Comparison of ENCODE assay signal across 3 cellular contexts in genomic region chr20:26059324-26059723, GRCh38.
DNase-seq lines count a peak whose midpoint lies in the region; ATAC-seq, FAIRE-seq and TF ChIP-seq lines count a peak whose summit lies in the region.
"Not testable (repeated sequence)": the region's sequence is repeated elsewhere in the genome, so short reads cannot be mapped to it uniquely, and the experiment has no call there.

No MANE protein-coding gene starts in this region.

- not testable (repeated sequence) for H3K9me3 ChIP-seq in HCT116 (ENCODE audit: control insufficient read depth in 1 of 2, insufficient read depth in 1 of 2, low read depth in 1 of 2, low read length in 2 of 2); K562 (replicated peaks; ENCODE audit: control insufficient read depth, insufficient read depth, low read depth, low read length)

- not testable (repeated sequence) for H3K4me1 ChIP-seq in HCT116 (ENCODE audit: control insufficient read depth in 1 of 2, insufficient read depth in 2 of 2, low read length in 2 of 2); K562 (replicated peaks in 1 of 2; ENCODE audit: control insufficient read depth in 2 of 2, insufficient read depth in 2 of 2, low read length in 2 of 2)

- not testable (repeated sequence) for H3K4me2 ChIP-seq in HCT116 (ENCODE audit: low read length); K562 (ENCODE audit: insufficient read depth, low read length)

- CTCF ChIA-PET in HCT116 (lab: Charles Lee); K562 (lab: Yijun Ruan, JAX; ENCODE audit: low intra/inter-chr PET ratio): not testable (repeated sequence)

- H3K9ac ChIP-seq in HCT116 (ENCODE audit: low read length); K562 (ENCODE audit: insufficient read depth in 1 of 2, low read depth in 2 of 2, low read length in 2 of 2): not testable (repeated sequence)

- RAD21 ChIA-PET in HCT116 (lab: Charles Lee; ENCODE audit: low non-redundant PET in 1 of 2, low total read pairs in 2 of 2, uncharacterized antibody in 2 of 2, unreplicated experiment in 2 of 2), result not testable (repeated sequence)

- BruUV-seq in HCT116 (replicated peaks; lab: Mats Ljungman, UMichigan); K562 (replicated peaks; lab: Mats Ljungman, UMichigan): not testable (repeated sequence)

- TF ChIP-seq EP300 in K562 (IDR thresholded peaks at IDR 0.05; ENCODE audit: low read length), result not testable (repeated sequence)

- not testable (repeated sequence) for H3K9me1 ChIP-seq in K562 (ENCODE audit: control insufficient read depth, insufficient read depth, low read length)

- not testable (repeated sequence) for H3K79me2 ChIP-seq in HCT116 (ENCODE audit: insufficient read depth, low read length); K562 (ENCODE audit: control insufficient read depth, insufficient read depth, low read length)

- peak; percentile 71 for FAIRE-seq in K562 (lab: Jason Lieb, UNC)

- TF ChIP-seq RAD21 in HCT116 (IDR thresholded peaks at IDR 0.05; ENCODE audit: low read depth); K562 (CRISPR knock-in tag; conservative IDR thresholded peaks at IDR 0.05 in 1 of 2, IDR thresholded peaks at IDR 0.05 in 1 of 2): not testable (repeated sequence)

- H3K4me3 ChIP-seq in HCT116 (replicated peaks in 1 of 2; ENCODE audit: low read depth in 1 of 2, low read length in 2 of 2); K562: not testable (repeated sequence)

- H3K9me2 ChIP-seq in HCT116 (ENCODE audit: insufficient read depth), result not testable (repeated sequence)

- H2AFZ ChIP-seq in HCT116 (ENCODE audit: low read depth, low read length, poor library complexity, severe bottlenecking); K562 (ENCODE audit: low read depth, low read length): not testable (repeated sequence)

- H4K20me1 ChIP-seq in HCT116 (ENCODE audit: insufficient read depth); K562 (replicated peaks; ENCODE audit: control insufficient read depth, insufficient read depth, low read length): not testable (repeated sequence)

- POLR2A ChIA-PET in HCT116 (lab: Charles Lee); K562 (lab: Yijun Ruan, JAX): not testable (repeated sequence)

- not testable (repeated sequence) for DNase-seq in HCT116 (ENCODE audit: low read depth, low spot score); K562 (ENCODE audit: extremely low read depth in 1 of 4, low spot score in 3 of 4); Right ventricle myocardium superior

- not testable (repeated sequence) for TF ChIP-seq CTCF in HCT116 (IDR thresholded peaks at IDR 0.05 in 2 of 3, conservative IDR thresholded peaks at IDR 0.05 in 1 of 3; ENCODE audit: borderline replicate concordance in 1 of 3, insufficient read depth in 1 of 3, low read depth in 2 of 3, low read length in 2 of 3); K562 (IDR thresholded peaks at IDR 0.05 in 2 of 3, conservative IDR thresholded peaks at IDR 0.05 in 1 of 3; ENCODE audit: insufficient read depth in 2 of 3, low read depth in 1 of 3, low read length in 3 of 3)

- TF ChIP-seq POLR2A in HCT116 (IDR thresholded peaks at IDR 0.05; ENCODE audit: borderline replicate concordance, extremely low read depth, insufficient read depth, insufficient read length); K562 (conservative IDR thresholded peaks at IDR 0.05): not testable (repeated sequence)

- not testable (repeated sequence) for H3K27me3 ChIP-seq in HCT116 (ENCODE audit: insufficient read depth, low read length); K562 (ENCODE audit: control insufficient read depth in 2 of 2, insufficient read depth in 2 of 2, low read length in 2 of 2)

- no CpG with 5 or more reads among the region's 28 CpGs for WGBS in K562 (ENCODE audit: insufficient coverage, low coverage, missing lambda C conversion rate)

- in situ Hi-C loops in K562 (cut with MboI), result loop anchor here (25.0 kb wide), 1 partner anchor 197 kb away; no protein-coding TSS in a partner anchor

- H3K27ac ChIP-seq in HCT116 (ENCODE audit: low read depth, low read length); K562 (ENCODE audit: extremely low read depth, low read depth, low read length): not testable (repeated sequence)

- not testable (repeated sequence) for H3K36me3 ChIP-seq in HCT116 (ENCODE audit: control insufficient read depth in 1 of 2, insufficient read depth in 2 of 2, low read length in 2 of 2); K562 (ENCODE audit: control insufficient read depth, insufficient read depth, low read length)

- intact Hi-C loops in HCT116 (cut with micrococcal nuclease); K562 (cut with micrococcal nuclease); Right ventricle myocardium superior (cut with DNase I): not testable (repeated sequence)

- ATAC-seq in HCT116 (0 out of 2 replicates have a peak, but pooled peaks have one; percentile 53), K562 (peak; percentile 42; the same call in 2 of the 3 replicates), Right ventricle myocardium superior (ENCODE audit: poor library complexity) (peak; percentile 55)
